In the genomic region with DNA sequence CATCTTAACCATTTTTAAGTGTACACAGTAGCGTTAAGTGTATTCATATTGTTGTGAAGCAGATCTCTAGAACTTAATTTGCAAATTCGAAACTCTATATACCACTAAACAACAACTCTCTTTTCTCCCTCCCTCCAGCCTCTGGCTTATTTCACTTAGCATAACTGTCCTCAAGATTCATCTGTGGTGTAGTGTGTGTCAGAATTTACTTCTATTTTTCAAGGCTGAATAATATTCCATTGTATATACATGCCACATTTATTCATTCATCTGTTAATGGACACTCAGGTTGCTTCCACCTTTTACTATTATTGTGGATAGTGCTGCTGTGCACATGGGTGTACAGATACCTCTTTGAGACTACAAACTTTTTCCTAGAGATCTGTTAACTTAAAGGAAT, we compare ENCODE assay signal across 14 cellular contexts. TPM values are rescaled to one million over a fixed set of nuclear protein-coding genes. Genes with fewer than 3 reads are reported as not detected.
DNase-seq lines count a peak whose midpoint lies in the region; ATAC-seq and TF ChIP-seq lines count a peak whose summit lies in the region.
"Had no signal": no experiment of that assay in that cellular context is flagged by ENCODE, and none has a peak within 500 bp of the region (broad histone marks: within the 10 kb centered on the region; RNA-seq: fewer than 3 reads in every experiment).

No MANE protein-coding gene starts in this region.

- H3K27me3 Mint-ChIP-seq in HFFc6 (ENCODE audit: insufficient read depth), result no peaks in the 10 kb centered on the region
- H3K27me3 Mint-ChIP-seq: CD4-positive, alpha-beta T cell had no signal

- no peak for ATAC-seq in GM21367 (IDR thresholded peaks at IDR 0.05; ENCODE audit: unreplicated experiment)

- no peaks in the 10 kb centered on the region for H3K27me3 ChIP-seq in ACC112 (ENCODE audit: insufficient read depth, low read length)
- H3K27me3 ChIP-seq in osteoblast (ENCODE audit: insufficient read depth, low read length), result no peaks in the 10 kb centered on the region

- no peaks in the 10 kb centered on the region for H3K9me3 Mint-ChIP-seq in HFFc6
- H3K9me3 Mint-ChIP-seq: H9 had no signal

- H2AFZ ChIP-seq in ACC112 (ENCODE audit: low read length, unreplicated experiment), result no peak overlapping the region
- H2AFZ ChIP-seq in osteoblast (ENCODE audit: low read length), result no peak overlapping the region

- no peak overlapping the region for H3K4me3 ChIP-seq in ACC112 (ENCODE audit: low read depth, low read length)
- H3K4me3 ChIP-seq in osteoblast (ENCODE audit: insufficient read depth, low read length), result no peak overlapping the region

- H3K4me1 ChIP-seq in ACC112 (ENCODE audit: control insufficient read depth, insufficient read depth, low read length, unreplicated experiment) (peaks cover 8% of the 10 kb centered on the region), osteoblast (ENCODE audit: insufficient read depth, low read length) (no peaks in the 10 kb centered on the region)
- H3K4me1 ChIP-seq: Caco-2 had no signal

- H3K4me1 Mint-ChIP-seq in HFFc6 (ENCODE audit: low read depth), result peaks cover 47% of the 10 kb centered on the region

- H3K4me3 Mint-ChIP-seq in HFFc6, result no peak overlapping the region
- H3K4me3 Mint-ChIP-seq: CD4-positive, alpha-beta T cell; H9 had no signal

- H3K9me3 ChIP-seq in osteoblast (ENCODE audit: low read depth, low read length), result no peaks in the 10 kb centered on the region
- H3K9me3 ChIP-seq: Caco-2 had no signal

- DNase-seq in HFFc6 (no peak), epithelial cell of prostate (ENCODE audit: low read depth, low spot score) (no peak), osteoblast (ENCODE audit: insufficient read length, low spot score, missing footprints) (no peak), ACHN (no peak), SK-N-DZ (ENCODE audit: low spot score) (no peak)
- DNase-seq: 8988T; AML-193; Caco-2; CD4-positive, alpha-beta T cell; H9 had no signal

- peak overlapping the region; percentile 62; the same call in 1 of the 2 replicates for H3K27ac ChIP-seq in ACC112 (ENCODE audit: low read depth, low read length)
- peak overlapping the region; percentile 71 for H3K27ac ChIP-seq in epithelial cell of prostate
- H3K27ac ChIP-seq in osteoblast (ENCODE audit: low read depth, low read length), result peak overlapping the region; percentile 38
- H3K27ac ChIP-seq: C4-2B, HL-60 had no signal

- H3K36me3 ChIP-seq in ACC112 (ENCODE audit: insufficient read depth, low read length), result peaks cover 4% of the 10 kb centered on the region; the same call in 1 of the 2 replicates
- H3K36me3 ChIP-seq in osteoblast (ENCODE audit: insufficient read depth, low read length), result no peaks in the 10 kb centered on the region

- H3K36me3 Mint-ChIP-seq in HFFc6 (ENCODE audit: low read depth), result peaks cover 16% of the 10 kb centered on the region

- peak overlapping the region; percentile 14; the same call in 1 of the 2 replicates for H3K27ac Mint-ChIP-seq in HFFc6
- H3K27ac Mint-ChIP-seq: CD4-positive, alpha-beta T cell had no signal

- no peaks in the 10 kb centered on the region for H4K20me1 ChIP-seq in osteoblast (ENCODE audit: insufficient read depth, low read length)

- in situ Hi-C loops in ACHN (cut with HindIII; ENCODE audit: low pct_ligation_motif_present, low pct_unique_long_range_greater_than_20kb, low sequenced_read_pairs), result no loop called here

- H3K79me2 ChIP-seq in ACC112 (ENCODE audit: control insufficient read depth, insufficient read depth, low read length, unreplicated experiment), result peaks cover 80% of the 10 kb centered on the region
- peaks cover 76% of the 10 kb centered on the region for H3K79me2 ChIP-seq in osteoblast (ENCODE audit: insufficient read depth, low read length)

- no peak for TF ChIP-seq CTCF in HFFc6 (IDR thresholded peaks at IDR 0.05)
- no peak for TF ChIP-seq CTCF in osteoblast (IDR thresholded peaks at IDR 0.05; ENCODE audit: extremely low read depth, low read depth, low read length)

- peak overlapping the region; percentile 62 for H3K4me2 ChIP-seq in osteoblast (ENCODE audit: insufficient read depth, low read length)

RNA-seq across cellular contexts. Expression of a gene that starts 26.5 kb away (rescaled TPM):
- total RNA-seq in HFFc6 (2021; fragmentation: NEBNext Ultra II Directional; extraction: Animal tissue kit (Norgen Biotek cat#: 25700)), result 10 to 100 TPM; 10.1 to 19.1 (median 17.5) TPM
- 20.9 and 24.2 TPM in 2 replicates for total RNA-seq in osteoblast
- 47.2 and 52.0 TPM in 2 replicates for polyA plus RNA-seq in SK-N-DZ (2014; cell fraction: cytosol; rRNA removed)
- polyA plus RNA-seq in SK-N-DZ (2014; cell fraction: nucleus; rRNA removed), result 20.7 and 34.5 TPM in 2 replicates
